8 cellular contexts compared by ENCODE assay signal in the genomic region with DNA sequence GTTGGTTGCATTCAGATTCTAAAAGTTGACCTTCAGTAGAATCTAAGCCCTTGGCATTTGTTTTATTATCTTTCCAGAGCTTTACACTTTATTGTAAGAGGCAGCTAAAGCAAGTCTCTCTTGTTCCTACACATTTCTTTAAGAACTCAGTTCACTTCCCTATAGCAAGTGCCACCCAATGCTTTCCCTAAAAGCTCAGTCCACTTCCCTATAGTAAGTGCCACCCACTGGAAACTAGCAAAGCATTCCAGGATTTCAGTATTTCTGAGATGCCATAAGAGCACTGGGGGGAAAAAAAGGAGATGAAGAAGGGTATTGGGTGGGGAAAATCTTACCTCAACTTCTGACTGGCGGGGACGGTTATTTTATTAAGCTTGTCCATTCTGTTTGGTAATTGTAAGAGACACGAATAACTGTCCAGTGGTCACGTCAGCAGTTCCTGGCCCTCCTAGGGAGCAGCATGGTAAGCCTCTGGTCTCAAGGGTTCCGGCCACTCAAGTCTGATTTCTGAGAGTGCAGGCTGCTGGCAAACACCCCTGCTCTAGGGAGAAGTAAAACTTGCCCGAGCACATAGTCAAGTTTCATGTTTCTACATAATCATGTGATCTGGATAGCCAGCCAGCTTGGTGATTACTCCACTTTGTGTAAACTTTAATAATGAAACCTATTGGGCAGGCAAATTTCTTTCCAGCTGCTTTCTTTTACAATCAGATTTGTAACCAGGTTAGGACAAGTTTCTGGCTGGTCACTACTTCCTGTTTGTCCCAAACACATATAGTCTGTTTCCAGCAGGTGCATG. TPM values are rescaled to one million over a fixed set of nuclear protein-coding genes. Genes with fewer than 3 reads are reported as not detected.
DNase-seq lines count a peak whose midpoint lies in the region; ATAC-seq, FAIRE-seq and TF ChIP-seq lines count a peak whose summit lies in the region.

A gene (minus strand): TSS at position 553 of the 799 bp plus-strand sequence. CDS start 171 bp downstream, at position 382.

- H3K36me3 Mint-ChIP-seq in activated T-cell treated with anti-CD3 and anti-CD28 coated beads, Interleukin-2, amount 50 U/mL, for 4 hours (ENCODE audit: insufficient read depth) = no peaks in the 10 kb centered on the region

- peak within 1 kb of the TSS; percentile 73 for H3K4me3 Mint-ChIP-seq in activated T-cell treated with anti-CD3 and anti-CD28 coated beads, Interleukin-2, amount 50 U/mL, for 4 hours

- intact Hi-C loops in kidney (cut with DNase I) (no loop called here), tibial artery (cut with DNase I; ENCODE audit: low total_unique reads) (no loop called here)

- no peak for DNase-seq in activated T-cell treated with anti-CD3 and anti-CD28 coated beads, Interleukin-2, amount 50 U/mL, for 4 hours
- DNase-seq in activated T-cell treated with anti-CD3 and anti-CD28 coated beads, Interleukin-2, amount 50 U/mL, for 1 hour = no peak
- DNase-seq in Peyer's patch = peak; percentile 69 to 91 (median 82)
- DNase-seq in kidney = peak; percentile 83
- DNase-seq in tibial artery = peak; percentile 87 to 88
- DNase-seq in stimulated activated naive CD4-positive, alpha-beta T cell (lab: John Stamatoyannopoulos, UW) = no peak
- no peak for DNase-seq in occipital lobe (lab: John Stamatoyannopoulos, UW)

- H3K36me3 ChIP-seq in Peyer's patch = no peaks in the 10 kb centered on the region
- no peaks in the 10 kb centered on the region for H3K36me3 ChIP-seq in kidney (ENCODE audit: control insufficient read depth in 1 of 2, insufficient read depth in 2 of 2, low read length in 2 of 2)
- no peaks in the 10 kb centered on the region for H3K36me3 ChIP-seq in tibial artery

- peak; percentile 42 for FAIRE-seq in kidney (lab: Jason Lieb, UNC)

- H3K27me3 ChIP-seq in Peyer's patch (no peaks in the 10 kb centered on the region), tibial artery (no peaks in the 10 kb centered on the region)

- TF ChIP-seq POLR2A in Peyer's patch (IDR thresholded peaks at IDR 0.05) = peak; percentile 73 to 85

- H3K27me3 Mint-ChIP-seq in activated T-cell treated with anti-CD3 and anti-CD28 coated beads, Interleukin-2, amount 50 U/mL, for 4 hours (ENCODE audit: low read depth) = peaks cover 14% of the 10 kb centered on the region

- H3K9me3 Mint-ChIP-seq in activated T-cell treated with anti-CD3 and anti-CD28 coated beads, Interleukin-2, amount 50 U/mL, for 4 hours = no peaks in the 10 kb centered on the region

- no peak for ATAC-seq in activated T-cell treated with anti-CD3 and anti-CD28 coated beads, Interleukin-2, amount 50 U/mL, for 4 hours
- ATAC-seq in HG03025 (IDR thresholded peaks at IDR 0.05; ENCODE audit: low FRiP score, unreplicated experiment) = peak; percentile 66

- H3K27ac ChIP-seq in Peyer's patch (peak within 1 kb of the TSS; percentile 76 to 87 (median 82)), kidney (ENCODE audit: low read depth in 2 of 2, low read length in 2 of 2) (peak within 1 kb of the TSS; percentile 65 to 78), tibial artery (peak within 1 kb of the TSS; percentile 56 to 59)

- H3K9me3 ChIP-seq in Peyer's patch = no peaks in the 10 kb centered on the region
- H3K9me3 ChIP-seq in kidney (ENCODE audit: control insufficient read depth in 1 of 2, low read length in 2 of 2) = no peaks in the 10 kb centered on the region
- no peaks in the 10 kb centered on the region for H3K9me3 ChIP-seq in tibial artery

- peaks cover 3% of the 10 kb centered on the region for H3K4me1 Mint-ChIP-seq in activated T-cell treated with anti-CD3 and anti-CD28 coated beads, Interleukin-2, amount 50 U/mL, for 4 hours (ENCODE audit: low read depth)

- H3K4me3 ChIP-seq in Peyer's patch = peak within 1 kb of the TSS; percentile 43 to 54 (median 47)
- peak within 1 kb of the TSS; percentile 61 to 76 for H3K4me3 ChIP-seq in kidney (ENCODE audit: low read length in 2 of 2)
- peak within 1 kb of the TSS in 1 of 2 donors; percentile 14 for H3K4me3 ChIP-seq in tibial artery

- peak within 1 kb of the TSS; percentile 22 to 65 for H3K9ac ChIP-seq in kidney (ENCODE audit: low read length in 2 of 2)

- TF ChIP-seq CTCF in Peyer's patch (IDR thresholded peaks at IDR 0.05) (no peak), kidney (IDR thresholded peaks at IDR 0.05; ENCODE audit: borderline replicate concordance, extremely low read depth, insufficient read depth) (no peak), tibial artery (IDR thresholded peaks at IDR 0.05) (no peak)

- H3K4me1 ChIP-seq in Peyer's patch (peaks cover 6 to 31% (median 11%) of the 10 kb centered on the region in 4 donors), kidney (ENCODE audit: control insufficient read depth in 1 of 2, insufficient read depth in 1 of 2, low read depth in 1 of 2, low read length in 2 of 2) (peaks cover 13 to 23% of the 10 kb centered on the region in 2 donors), tibial artery (peaks cover 0 to 25% (median 16%) of the 10 kb centered on the region in 4 donors)

RNA-seq across cellular contexts. Expression of the gene that starts here (rescaled TPM):
- under 1 TPM in 2 of 3 donors, not detected in 1; 0.13 to 0.95 TPM for total RNA-seq in activated T-cell treated with anti-CD3 and anti-CD28 coated beads, Interleukin-2, amount 50 U/mL, for 4 hours
- total RNA-seq in Peyer's patch (10 to 100 TPM; 49.3 to 79.5 (median 50.1) TPM), kidney (38.8 TPM), occipital lobe (0.78 TPM)
- polyA plus RNA-seq in kidney (ENCODE audit: insufficient read depth, low read depth, low replicate concordance) = 28.5 TPM

Comparison
In these comparisons a context has a peak if more than half of its experiments do, and no peak if none do; other contexts are left out.
1. RNA of the gene that starts here (total RNA-seq): 49.3 to 79.5 TPM in Peyer's patch and 38.8 TPM in kidney (single experiment); 0.78 TPM in occipital lobe (single experiment) and 0.13 to 0.95 TPM in activated T-cell treated with anti-CD3 and anti-CD28 coated beads, Interleukin-2, amount 50 U/mL, for 4 hours; every median in the first group is over 10 times any median in the second.
2. DNase-seq: peak in Peyer's patch (3 of 3), kidney (single experiment) and tibial artery (2 of 2); none in activated T-cell treated with anti-CD3 and anti-CD28 coated beads, Interleukin-2, amount 50 U/mL, for 4 hours (single experiment), activated T-cell treated with anti-CD3 and anti-CD28 coated beads, Interleukin-2, amount 50 U/mL, for 1 hour (single experiment), stimulated activated naive CD4-positive, alpha-beta T cell (0 of 6) and occipital lobe (single experiment).
3. Peak in every context shown above with its lines, with median percentiles within 50 percentile points of each other: H3K27ac ChIP-seq.